ENCODE assay signal across 1 cellular context in the genomic region with DNA sequence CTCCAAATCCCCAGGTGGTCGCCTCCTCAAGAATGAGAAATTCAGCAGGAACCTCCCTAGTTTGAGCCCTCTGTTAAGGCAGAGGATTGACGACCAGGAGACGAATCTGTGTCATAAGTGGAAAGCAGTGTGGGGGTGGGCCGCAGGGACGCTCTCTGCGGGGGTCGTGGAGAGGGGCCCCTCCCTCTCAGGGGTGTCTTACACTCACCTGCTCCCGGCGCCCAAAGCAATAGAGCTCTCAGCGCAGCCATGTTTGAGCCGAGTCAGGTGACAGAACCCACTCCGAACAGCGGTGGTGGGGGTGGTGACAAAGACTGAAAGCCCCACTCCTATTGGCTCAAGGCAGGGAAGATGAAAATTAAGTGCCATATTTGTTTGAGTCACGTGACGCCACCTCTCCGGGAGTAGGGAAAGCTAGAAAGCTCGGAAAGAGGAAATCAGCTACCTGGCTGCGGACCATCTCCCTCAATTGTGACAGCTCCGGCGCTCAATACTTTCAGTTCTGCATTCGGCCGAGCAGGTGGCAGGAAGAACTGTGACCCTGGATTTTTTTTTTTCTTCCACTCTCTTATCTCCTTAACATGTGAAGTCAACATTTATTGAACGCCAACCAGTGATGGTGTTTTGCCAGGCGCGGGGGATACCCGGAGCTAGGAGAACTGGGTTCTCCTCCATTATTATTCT.
TF ChIP-seq lines count a peak whose summit lies in the region.

A gene (minus strand): TSS at position 265 of the 684 bp plus-strand sequence. CDS start 627 bp downstream, outside the sequence.

TF ChIP-seq in GM12878, 131 proteins besides CTCF, POLR2A, EP300 and RAD21 (continued from another document and continues in another):
- TF ChIP-seq, protein P1, sequence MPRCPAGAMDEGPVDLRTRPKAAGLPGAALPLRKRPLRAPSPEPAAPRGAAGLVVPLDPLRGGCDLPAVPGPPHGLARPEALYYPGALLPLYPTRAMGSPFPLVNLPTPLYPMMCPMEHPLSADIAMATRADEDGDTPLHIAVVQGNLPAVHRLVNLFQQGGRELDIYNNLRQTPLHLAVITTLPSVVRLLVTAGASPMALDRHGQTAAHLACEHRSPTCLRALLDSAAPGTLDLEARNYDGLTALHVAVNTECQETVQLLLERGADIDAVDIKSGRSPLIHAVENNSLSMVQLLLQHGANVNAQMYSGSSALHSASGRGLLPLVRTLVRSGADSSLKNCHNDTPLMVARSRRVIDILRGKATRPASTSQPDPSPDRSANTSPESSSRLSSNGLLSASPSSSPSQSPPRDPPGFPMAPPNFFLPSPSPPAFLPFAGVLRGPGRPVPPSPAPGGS (IDR thresholded peaks at IDR 0.05; ENCODE audit: borderline replicate concordance, insufficient read depth, low read depth, low read length, poor library complexity, severe bottlenecking), result peak; percentile 78
- TF ChIP-seq MTA3 (IDR thresholded peaks at IDR 0.05; ENCODE audit: borderline replicate concordance, low read length) (no peak; the same call in 1 of the 2 replicates), RAD51 (IDR thresholded peaks at IDR 0.05) (peak; percentile 100), IRF4 (IDR thresholded peaks at IDR 0.05; ENCODE audit: low read depth, low read length) (peak; percentile 95), TCF12 (IDR thresholded peaks at IDR 0.05; ENCODE audit: low read depth, low read length) (peak; percentile 99), BHLHE40 (IDR thresholded peaks at IDR 0.05; ENCODE audit: borderline replicate concordance in 1 of 2, low read depth in 2 of 2, low read length in 1 of 2) (peak; percentile 93 to 98), FOXK2 (IDR thresholded peaks at IDR 0.05) (no peak), SREBF2 (IDR thresholded peaks at IDR 0.05; ENCODE audit: low read length) (no peak), HDAC2 (IDR thresholded peaks at IDR 0.05) (peak; percentile 94; the same call in 1 of the 2 replicates), RCOR1 (conservative IDR thresholded peaks at IDR 0.05; ENCODE audit: low read depth, low read length) (peak; percentile 73; the same call in 1 of the 2 replicates), FOXM1 (IDR thresholded peaks at IDR 0.05; ENCODE audit: low read depth, low read length) (no peak), KAT2A (conservative IDR thresholded peaks at IDR 0.05; ENCODE audit: control insufficient read depth, low read depth, low read length) (no peak), BMI1 (IDR thresholded peaks at IDR 0.05; ENCODE audit: borderline replicate concordance) (no peak), GABPA (IDR thresholded peaks at IDR 0.05; ENCODE audit: low read depth) (no peak; the same call in 1 of the 2 replicates), MEF2A (IDR thresholded peaks at IDR 0.05; ENCODE audit: insufficient read depth, low read depth, low read length) (peak; percentile 65; the same call in 1 of the 2 replicates), PAX5 (IDR thresholded peaks at IDR 0.05; ENCODE audit: borderline replicate concordance, low read depth, low read length) (peak; percentile 55; the same call in 1 of the 2 replicates), ESRRA (IDR thresholded peaks at IDR 0.05; ENCODE audit: low read length) (0 out of 2 replicates have a peak, but pooled peaks have one; percentile 21), ZNF207 (IDR thresholded peaks at IDR 0.05; ENCODE audit: borderline replicate concordance) (no peak), IKZF2 (IDR thresholded peaks at IDR 0.05) (peak; percentile 99), PAX8 (IDR thresholded peaks at IDR 0.05) (no peak), ZBED1 (IDR thresholded peaks at IDR 0.05; ENCODE audit: borderline replicate concordance) (0 out of 2 replicates have a peak, but pooled peaks have one; percentile 34), EED (IDR thresholded peaks at IDR 0.05; ENCODE audit: low read depth) (peak; percentile 98), BCL11A (IDR thresholded peaks at IDR 0.05; ENCODE audit: low read depth, low read length) (peak; percentile 75), CHD1 (IDR thresholded peaks at IDR 0.05; ENCODE audit: low read depth, low read length) (no peak), RUNX3 (IDR thresholded peaks at IDR 0.05; ENCODE audit: low read length) (peak; percentile 56), KLF5 (IDR thresholded peaks at IDR 0.05; ENCODE audit: partially characterized antibody) (peak; percentile 61), BRCA1 (IDR thresholded peaks at IDR 0.05; ENCODE audit: low read depth, low read length) (no peak), GATAD2B (conservative IDR thresholded peaks at IDR 0.05; ENCODE audit: low read depth) (no peak; the same call in 1 of the 2 replicates), MXI1 (IDR thresholded peaks at IDR 0.05; ENCODE audit: low read depth, low read length) (0 out of 2 replicates have a peak, but pooled peaks have one; percentile 62), RFX5 (IDR thresholded peaks at IDR 0.05; ENCODE audit: low read depth, low read length) (no peak), SUPT20H (IDR thresholded peaks at IDR 0.05; ENCODE audit: borderline replicate concordance, control insufficient read depth, low read depth, low read length) (no peak)
- TF ChIP-seq, protein P2, sequence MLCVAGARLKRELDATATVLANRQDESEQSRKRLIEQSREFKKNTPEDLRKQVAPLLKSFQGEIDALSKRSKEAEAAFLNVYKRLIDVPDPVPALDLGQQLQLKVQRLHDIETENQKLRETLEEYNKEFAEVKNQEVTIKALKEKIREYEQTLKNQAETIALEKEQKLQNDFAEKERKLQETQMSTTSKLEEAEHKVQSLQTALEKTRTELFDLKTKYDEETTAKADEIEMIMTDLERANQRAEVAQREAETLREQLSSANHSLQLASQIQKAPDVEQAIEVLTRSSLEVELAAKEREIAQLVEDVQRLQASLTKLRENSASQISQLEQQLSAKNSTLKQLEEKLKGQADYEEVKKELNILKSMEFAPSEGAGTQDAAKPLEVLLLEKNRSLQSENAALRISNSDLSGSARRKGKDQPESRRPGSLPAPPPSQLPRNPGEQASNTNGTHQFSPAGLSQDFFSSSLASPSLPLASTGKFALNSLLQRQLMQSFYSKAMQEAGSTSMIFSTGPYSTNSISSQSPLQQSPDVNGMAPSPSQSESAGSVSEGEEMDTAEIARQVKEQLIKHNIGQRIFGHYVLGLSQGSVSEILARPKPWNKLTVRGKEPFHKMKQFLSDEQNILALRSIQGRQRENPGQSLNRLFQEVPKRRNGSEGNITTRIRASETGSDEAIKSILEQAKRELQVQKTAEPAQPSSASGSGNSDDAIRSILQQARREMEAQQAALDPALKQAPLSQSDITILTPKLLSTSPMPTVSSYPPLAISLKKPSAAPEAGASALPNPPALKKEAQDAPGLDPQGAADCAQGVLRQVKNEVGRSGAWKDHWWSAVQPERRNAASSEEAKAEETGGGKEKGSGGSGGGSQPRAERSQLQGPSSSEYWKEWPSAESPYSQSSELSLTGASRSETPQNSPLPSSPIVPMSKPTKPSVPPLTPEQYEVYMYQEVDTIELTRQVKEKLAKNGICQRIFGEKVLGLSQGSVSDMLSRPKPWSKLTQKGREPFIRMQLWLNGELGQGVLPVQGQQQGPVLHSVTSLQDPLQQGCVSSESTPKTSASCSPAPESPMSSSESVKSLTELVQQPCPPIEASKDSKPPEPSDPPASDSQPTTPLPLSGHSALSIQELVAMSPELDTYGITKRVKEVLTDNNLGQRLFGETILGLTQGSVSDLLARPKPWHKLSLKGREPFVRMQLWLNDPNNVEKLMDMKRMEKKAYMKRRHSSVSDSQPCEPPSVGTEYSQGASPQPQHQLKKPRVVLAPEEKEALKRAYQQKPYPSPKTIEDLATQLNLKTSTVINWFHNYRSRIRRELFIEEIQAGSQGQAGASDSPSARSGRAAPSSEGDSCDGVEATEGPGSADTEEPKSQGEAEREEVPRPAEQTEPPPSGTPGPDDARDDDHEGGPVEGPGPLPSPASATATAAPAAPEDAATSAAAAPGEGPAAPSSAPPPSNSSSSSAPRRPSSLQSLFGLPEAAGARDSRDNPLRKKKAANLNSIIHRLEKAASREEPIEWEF (IDR thresholded peaks at IDR 0.05; ENCODE audit: insufficient replicate concordance, low read depth, low read length), result no peak
- TF ChIP-seq, protein P3, sequence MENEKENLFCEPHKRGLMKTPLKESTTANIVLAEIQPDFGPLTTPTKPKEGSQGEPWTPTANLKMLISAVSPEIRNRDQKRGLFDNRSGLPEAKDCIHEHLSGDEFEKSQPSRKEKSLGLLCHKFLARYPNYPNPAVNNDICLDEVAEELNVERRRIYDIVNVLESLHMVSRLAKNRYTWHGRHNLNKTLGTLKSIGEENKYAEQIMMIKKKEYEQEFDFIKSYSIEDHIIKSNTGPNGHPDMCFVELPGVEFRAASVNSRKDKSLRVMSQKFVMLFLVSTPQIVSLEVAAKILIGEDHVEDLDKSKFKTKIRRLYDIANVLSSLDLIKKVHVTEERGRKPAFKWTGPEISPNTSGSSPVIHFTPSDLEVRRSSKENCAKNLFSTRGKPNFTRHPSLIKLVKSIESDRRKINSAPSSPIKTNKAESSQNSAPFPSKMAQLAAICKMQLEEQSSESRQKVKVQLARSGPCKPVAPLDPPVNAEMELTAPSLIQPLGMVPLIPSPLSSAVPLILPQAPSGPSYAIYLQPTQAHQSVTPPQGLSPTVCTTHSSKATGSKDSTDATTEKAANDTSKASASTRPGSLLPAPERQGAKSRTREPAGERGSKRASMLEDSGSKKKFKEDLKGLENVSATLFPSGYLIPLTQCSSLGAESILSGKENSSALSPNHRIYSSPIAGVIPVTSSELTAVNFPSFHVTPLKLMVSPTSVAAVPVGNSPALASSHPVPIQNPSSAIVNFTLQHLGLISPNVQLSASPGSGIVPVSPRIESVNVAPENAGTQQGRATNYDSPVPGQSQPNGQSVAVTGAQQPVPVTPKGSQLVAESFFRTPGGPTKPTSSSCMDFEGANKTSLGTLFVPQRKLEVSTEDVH (IDR thresholded peaks at IDR 0.05; ENCODE audit: low read depth, partially characterized antibody), result peak; percentile 50
- TF ChIP-seq, protein P4, sequence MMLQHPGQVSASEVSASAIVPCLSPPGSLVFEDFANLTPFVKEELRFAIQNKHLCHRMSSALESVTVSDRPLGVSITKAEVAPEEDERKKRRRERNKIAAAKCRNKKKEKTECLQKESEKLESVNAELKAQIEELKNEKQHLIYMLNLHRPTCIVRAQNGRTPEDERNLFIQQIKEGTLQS (IDR thresholded peaks at IDR 0.05; ENCODE audit: borderline replicate concordance, extremely low read depth, low read depth, low read length), result peak; percentile 71; the same call in 1 of the 2 replicates
- TF ChIP-seq, protein P5, sequence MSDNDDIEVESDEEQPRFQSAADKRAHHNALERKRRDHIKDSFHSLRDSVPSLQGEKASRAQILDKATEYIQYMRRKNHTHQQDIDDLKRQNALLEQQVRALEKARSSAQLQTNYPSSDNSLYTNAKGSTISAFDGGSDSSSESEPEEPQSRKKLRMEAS (IDR thresholded peaks at IDR 0.05; ENCODE audit: low read depth, low read length), result peak; percentile 47; the same call in 1 of the 2 replicates
- TF ChIP-seq, protein P6, sequence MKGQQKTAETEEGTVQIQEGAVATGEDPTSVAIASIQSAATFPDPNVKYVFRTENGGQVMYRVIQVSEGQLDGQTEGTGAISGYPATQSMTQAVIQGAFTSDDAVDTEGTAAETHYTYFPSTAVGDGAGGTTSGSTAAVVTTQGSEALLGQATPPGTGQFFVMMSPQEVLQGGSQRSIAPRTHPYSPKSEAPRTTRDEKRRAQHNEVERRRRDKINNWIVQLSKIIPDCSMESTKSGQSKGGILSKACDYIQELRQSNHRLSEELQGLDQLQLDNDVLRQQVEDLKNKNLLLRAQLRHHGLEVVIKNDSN (IDR thresholded peaks at IDR 0.05; ENCODE audit: borderline replicate concordance, extremely low read length, insufficient read depth, low read depth, low read length), result peak; percentile 92
- TF ChIP-seq, protein P7, sequence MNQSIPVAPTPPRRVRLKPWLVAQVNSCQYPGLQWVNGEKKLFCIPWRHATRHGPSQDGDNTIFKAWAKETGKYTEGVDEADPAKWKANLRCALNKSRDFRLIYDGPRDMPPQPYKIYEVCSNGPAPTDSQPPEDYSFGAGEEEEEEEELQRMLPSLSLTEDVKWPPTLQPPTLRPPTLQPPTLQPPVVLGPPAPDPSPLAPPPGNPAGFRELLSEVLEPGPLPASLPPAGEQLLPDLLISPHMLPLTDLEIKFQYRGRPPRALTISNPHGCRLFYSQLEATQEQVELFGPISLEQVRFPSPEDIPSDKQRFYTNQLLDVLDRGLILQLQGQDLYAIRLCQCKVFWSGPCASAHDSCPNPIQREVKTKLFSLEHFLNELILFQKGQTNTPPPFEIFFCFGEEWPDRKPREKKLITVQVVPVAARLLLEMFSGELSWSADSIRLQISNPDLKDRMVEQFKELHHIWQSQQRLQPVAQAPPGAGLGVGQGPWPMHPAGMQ (IDR thresholded peaks at IDR 0.05; ENCODE audit: borderline replicate concordance), result no peak
- TF ChIP-seq, protein P8, sequence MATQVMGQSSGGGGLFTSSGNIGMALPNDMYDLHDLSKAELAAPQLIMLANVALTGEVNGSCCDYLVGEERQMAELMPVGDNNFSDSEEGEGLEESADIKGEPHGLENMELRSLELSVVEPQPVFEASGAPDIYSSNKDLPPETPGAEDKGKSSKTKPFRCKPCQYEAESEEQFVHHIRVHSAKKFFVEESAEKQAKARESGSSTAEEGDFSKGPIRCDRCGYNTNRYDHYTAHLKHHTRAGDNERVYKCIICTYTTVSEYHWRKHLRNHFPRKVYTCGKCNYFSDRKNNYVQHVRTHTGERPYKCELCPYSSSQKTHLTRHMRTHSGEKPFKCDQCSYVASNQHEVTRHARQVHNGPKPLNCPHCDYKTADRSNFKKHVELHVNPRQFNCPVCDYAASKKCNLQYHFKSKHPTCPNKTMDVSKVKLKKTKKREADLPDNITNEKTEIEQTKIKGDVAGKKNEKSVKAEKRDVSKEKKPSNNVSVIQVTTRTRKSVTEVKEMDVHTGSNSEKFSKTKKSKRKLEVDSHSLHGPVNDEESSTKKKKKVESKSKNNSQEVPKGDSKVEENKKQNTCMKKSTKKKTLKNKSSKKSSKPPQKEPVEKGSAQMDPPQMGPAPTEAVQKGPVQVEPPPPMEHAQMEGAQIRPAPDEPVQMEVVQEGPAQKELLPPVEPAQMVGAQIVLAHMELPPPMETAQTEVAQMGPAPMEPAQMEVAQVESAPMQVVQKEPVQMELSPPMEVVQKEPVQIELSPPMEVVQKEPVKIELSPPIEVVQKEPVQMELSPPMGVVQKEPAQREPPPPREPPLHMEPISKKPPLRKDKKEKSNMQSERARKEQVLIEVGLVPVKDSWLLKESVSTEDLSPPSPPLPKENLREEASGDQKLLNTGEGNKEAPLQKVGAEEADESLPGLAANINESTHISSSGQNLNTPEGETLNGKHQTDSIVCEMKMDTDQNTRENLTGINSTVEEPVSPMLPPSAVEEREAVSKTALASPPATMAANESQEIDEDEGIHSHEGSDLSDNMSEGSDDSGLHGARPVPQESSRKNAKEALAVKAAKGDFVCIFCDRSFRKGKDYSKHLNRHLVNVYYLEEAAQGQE (IDR thresholded peaks at IDR 0.05; ENCODE audit: low read depth, low read length), result no peak
